Comparison of ENCODE assay signal across 15 cellular contexts in genomic region chr6:104896914-104897313, GRCh38. TPM values are rescaled to one million over a fixed set of nuclear protein-coding genes. Genes with fewer than 3 reads are reported as not detected.
DNase-seq lines count a peak whose midpoint lies in the region; TF ChIP-seq lines count a peak whose summit lies in the region.
"Had no signal": no experiment of that assay in that cellular context is flagged by ENCODE, and none has a peak within 500 bp of the region (broad histone marks: within the 10 kb centered on the region; RNA-seq: fewer than 3 reads in every experiment).

No MANE protein-coding gene starts in this region.

- H3K27ac Mint-ChIP-seq in HFFc6 = no peak overlapping the region
- no peak overlapping the region for H3K27ac Mint-ChIP-seq in neural crest cell (ENCODE audit: unreplicated experiment)
- H3K27ac Mint-ChIP-seq: activated CD4-positive, alpha-beta memory T cell treated with anti-CD3 and anti-CD28 coated beads, Interleukin-2, amount 10 ng/mL, durations not matched to agents 7 days and 5 days; activated naive CD8-positive, alpha-beta T cell treated with anti-CD3 and anti-CD28 coated beads, Interleukin-2, amount 10 ng/mL, durations not matched to agents 7 days and 5 days; B cell had no signal

- H3K4me1 Mint-ChIP-seq in HFFc6 (ENCODE audit: low read depth) (peaks cover 7% of the 10 kb centered on the region; the same call in 1 of the 2 replicates), neural crest cell (no peaks in the 10 kb centered on the region)
- H3K4me1 Mint-ChIP-seq: activated CD4-positive, alpha-beta memory T cell treated with anti-CD3 and anti-CD28 coated beads, Interleukin-2, amount 10 ng/mL, durations not matched to agents 7 days and 5 days; activated naive CD8-positive, alpha-beta T cell treated with anti-CD3 and anti-CD28 coated beads, Interleukin-2, amount 10 ng/mL, durations not matched to agents 7 days and 5 days; B cell had no signal

- peaks cover 1% of the 10 kb centered on the region for H3K9me3 ChIP-seq in adipocyte (ENCODE audit: control insufficient read depth, low read length)

- peak; percentile 76 for TF ChIP-seq CTCF in HFFc6 (IDR thresholded peaks at IDR 0.05)
- TF ChIP-seq CTCF in neural crest cell (conservative IDR thresholded peaks at IDR 0.05) = peak; percentile 56

- no peaks in the 10 kb centered on the region for H3K9me3 Mint-ChIP-seq in HFFc6
- H3K9me3 Mint-ChIP-seq in neural crest cell = peaks cover 8% of the 10 kb centered on the region
- H3K9me3 Mint-ChIP-seq: activated CD4-positive, alpha-beta memory T cell treated with anti-CD3 and anti-CD28 coated beads, Interleukin-2, amount 10 ng/mL, durations not matched to agents 7 days and 5 days; activated naive CD8-positive, alpha-beta T cell treated with anti-CD3 and anti-CD28 coated beads, Interleukin-2, amount 10 ng/mL, durations not matched to agents 7 days and 5 days had no signal

- H3K4me3 Mint-ChIP-seq in HFFc6 (no peak overlapping the region), neural crest cell (no peak overlapping the region)
- H3K4me3 Mint-ChIP-seq: activated CD4-positive, alpha-beta memory T cell treated with anti-CD3 and anti-CD28 coated beads, Interleukin-2, amount 10 ng/mL, durations not matched to agents 7 days and 5 days; activated naive CD8-positive, alpha-beta T cell treated with anti-CD3 and anti-CD28 coated beads, Interleukin-2, amount 10 ng/mL, durations not matched to agents 7 days and 5 days; B cell had no signal

- H3K4me1 ChIP-seq in adipocyte (ENCODE audit: control insufficient read depth, insufficient read depth, low read length) = no peaks in the 10 kb centered on the region
- H3K4me1 ChIP-seq: spleen had no signal

- no peak overlapping the region for H3K4me3 ChIP-seq in adipocyte (ENCODE audit: low read length)
- H3K4me3 ChIP-seq: GM12878, spleen had no signal

- no peaks in the 10 kb centered on the region for H3K36me3 Mint-ChIP-seq in HFFc6 (ENCODE audit: low read depth)
- peaks cover 3% of the 10 kb centered on the region for H3K36me3 Mint-ChIP-seq in neural crest cell (ENCODE audit: low read depth)
- H3K36me3 Mint-ChIP-seq: activated naive CD8-positive, alpha-beta T cell treated with anti-CD3 and anti-CD28 coated beads, Interleukin-2, amount 10 ng/mL, durations not matched to agents 7 days and 5 days had no signal

- peak; percentile 1 for DNase-seq in NCI-H2227 (lab: John Stamatoyannopoulos, UW; ENCODE audit: unreplicated experiment)
- no peak for DNase-seq in NCI-H2227 treated with DMSO at 0.1 percent for 48 hours (lab: John Stamatoyannopoulos, UW)
- no peak for DNase-seq in HFFc6
- peak; percentile 38 for DNase-seq in adipocyte (ENCODE audit: low read depth)
- no peak for DNase-seq in neural crest cell (ENCODE audit: low read depth, low spot score)
- DNase-seq in NCI-H187 treated with DMSO at 0.1 percent for 48 hours (lab: John Stamatoyannopoulos, UW) = no peak
- no peak for DNase-seq in NCI-H446 (lab: John Stamatoyannopoulos, UW)
- no peak for DNase-seq in activated CD4-positive, alpha-beta T cell treated with anti-CD3 and anti-CD28 coated beads, Interleukin-2, amount 50 U/mL, for 48 hours
- DNase-seq: activated CD4-positive, alpha-beta memory T cell treated with anti-CD3 and anti-CD28 coated beads, Interleukin-2, amount 10 ng/mL, durations not matched to agents 7 days and 5 days; activated naive CD8-positive, alpha-beta T cell treated with anti-CD3 and anti-CD28 coated beads, Interleukin-2, amount 10 ng/mL, durations not matched to agents 7 days and 5 days; NCI-H2081; spleen had no signal

- H3K9ac ChIP-seq in adipocyte (ENCODE audit: low read length) = no peak overlapping the region

- H3K27me3 Mint-ChIP-seq in HFFc6 (ENCODE audit: insufficient read depth) (peaks cover 17% of the 10 kb centered on the region), neural crest cell (ENCODE audit: low read depth) (no peaks in the 10 kb centered on the region)
- H3K27me3 Mint-ChIP-seq: activated CD4-positive, alpha-beta memory T cell treated with anti-CD3 and anti-CD28 coated beads, Interleukin-2, amount 10 ng/mL, durations not matched to agents 7 days and 5 days had no signal

- no peaks in the 10 kb centered on the region for H3K36me3 ChIP-seq in adipocyte (ENCODE audit: control insufficient read depth, insufficient read depth, low read length, severe bottlenecking)
- H3K36me3 ChIP-seq: spleen had no signal

- H3K27me3 ChIP-seq in adipocyte (replicated peaks; ENCODE audit: control insufficient read depth, insufficient read depth, low read length) = peaks cover 6% of the 10 kb centered on the region

RNA-seq across cellular contexts. Expression of gene HACE1, which starts 37.2 kb away (rescaled TPM):
- total RNA-seq in HFFc6 (2021; fragmentation: NEBNext Ultra II Directional; extraction: Animal tissue kit (Norgen Biotek cat#: 25700)) = 1 to 10 TPM; 7.2 to 8.8 (median 8.5) TPM
- 23.0 and 23.9 TPM in 2 replicates for total RNA-seq in neural crest cell

RNA-seq across cellular contexts. Expression of gene LIN28B, which starts 60.0 kb away (rescaled TPM):
- not detected for total RNA-seq in HFFc6 (2021; fragmentation: NEBNext Ultra II Directional; extraction: Animal tissue kit (Norgen Biotek cat#: 25700))
- total RNA-seq in neural crest cell = 73.2 and 76.3 TPM in 2 replicates
- total RNA-seq: activated CD4-positive, alpha-beta memory T cell treated with anti-CD3 and anti-CD28 coated beads, Interleukin-2, amount 10 ng/mL, durations not matched to agents 7 days and 5 days; activated naive CD8-positive, alpha-beta T cell treated with anti-CD3 and anti-CD28 coated beads, Interleukin-2, amount 10 ng/mL, durations not matched to agents 7 days and 5 days; B cell; myocyte; spleen had no signal

Comparison
In these comparisons a context has a peak if more than half of its experiments do, and no peak if none do; other contexts are left out.
1. DNase-seq: peak in NCI-H2227 (single experiment) and adipocyte (single experiment); none in NCI-H2227 treated with DMSO at 0.1 percent for 48 hours (single experiment), HFFc6 (single experiment), neural crest cell (single experiment), NCI-H187 treated with DMSO at 0.1 percent for 48 hours (single experiment), NCI-H446 (0 of 2) and activated CD4-positive, alpha-beta T cell treated with anti-CD3 and anti-CD28 coated beads, Interleukin-2, amount 50 U/mL, for 48 hours (0 of 2).
2. RNA of gene LIN28B, which starts 60.0 kb away (total RNA-seq): 73.2 to 76.3 TPM in neural crest cell; not detected in HFFc6; every median in the first group is over 10 times any median in the second.